8 cellular contexts compared by ENCODE assay signal in genomic region chr9:128684065-128684324, GRCh38. TPM values are rescaled to one million over a fixed set of nuclear protein-coding genes. Genes with fewer than 3 reads are reported as not detected.
DNase-seq lines count a peak whose midpoint lies in the region; ATAC-seq, FAIRE-seq and TF ChIP-seq lines count a peak whose summit lies in the region.

No MANE protein-coding gene starts in this region.

- H3K27ac Mint-ChIP-seq in CD8-positive, alpha-beta T cell: peak overlapping the region; percentile 99

- H3K4me3 ChIP-seq in CD8-positive, alpha-beta T cell (ENCODE audit: low read depth, low read length): peak overlapping the region; percentile 72
- peak overlapping the region; percentile 91 to 99 (median 97) for H3K4me3 ChIP-seq in H1 (ENCODE audit: extremely low read depth in 1 of 4, insufficient read depth in 2 of 4, low read depth in 3 of 4, low read length in 4 of 4)
- peak overlapping the region; percentile 65 to 79 for H3K4me3 ChIP-seq in neuronal stem cell (ENCODE audit: low read length in 2 of 2)

- peak overlapping the region; percentile 63; the same call in 1 of the 2 replicates for H4K8ac ChIP-seq in H1 (ENCODE audit: extremely low read depth, insufficient read depth, low read length)
- H4K8ac ChIP-seq in neuronal stem cell (ENCODE audit: low read depth, low read length): no peak overlapping the region

- H3K18ac ChIP-seq in H1 (ENCODE audit: extremely low read depth, low read length) (peak overlapping the region; percentile 98), neuronal stem cell (ENCODE audit: low read length) (peak overlapping the region; percentile 92)

- FAIRE-seq in H1 (lab: Jason Lieb, UNC): no peak

- POLR2A ChIA-PET in CD8-positive, alpha-beta T cell (lab: Charles Lee): interaction anchor here (0.8 to 1.9 kb wide), 4 partner anchors 9 to 134 kb away, joined by 4 to 7 read pairs (median 4); partner anchors contain the start of gene ENDOG
- POLR2A ChIA-PET in H1 (lab: Charles Lee; ENCODE audit: partially characterized antibody): interaction anchor here (0.5 to 46.1 kb wide), 26 partner anchors 6 to 339 kb away, joined by 3 to 1197 read pairs (median 4); partner anchors contain the start of genes DYNC2I2, PHYHD1, PKN3 and SET

- H2BK12ac ChIP-seq in H1 (ENCODE audit: low read depth, low read length): no peak overlapping the region; the same call in 1 of the 2 replicates
- peak overlapping the region; percentile 24 for H2BK12ac ChIP-seq in neuronal stem cell (ENCODE audit: low read length)

- H3K56ac ChIP-seq in H1 (replicated peaks; ENCODE audit: insufficient read length, low read depth, low read length): peak overlapping the region; percentile 85

- H4K5ac ChIP-seq in H1 (ENCODE audit: insufficient read length, low read depth, low read length): peak overlapping the region; percentile 91

- peaks cover 58% of the 10 kb centered on the region for H3K4me1 Mint-ChIP-seq in CD8-positive, alpha-beta T cell (ENCODE audit: low read depth)

- ATAC-seq in CD8-positive, alpha-beta T cell: no peak
- ATAC-seq in HG02884 (IDR thresholded peaks at IDR 0.05; ENCODE audit: unreplicated experiment) (no peak), HG03457 (IDR thresholded peaks at IDR 0.05; ENCODE audit: unreplicated experiment) (no peak)

- H4K91ac ChIP-seq in H1 (replicated peaks; ENCODE audit: insufficient read length, low read length) (peak overlapping the region; percentile 85), neuronal stem cell (ENCODE audit: low read depth, low read length, poor library complexity) (no peak overlapping the region)

- peaks cover 8% of the 10 kb centered on the region for H3K36me3 Mint-ChIP-seq in CD8-positive, alpha-beta T cell

- 0% methylated on average over 3 of the region's 3 CpGs; no CpG with 5 or more reads in 1 of the 2 experiments for WGBS in H1 (ENCODE audit: extremely low coverage in 1 of 2, insufficient coverage in 1 of 2, insufficient read length in 1 of 2, insufficient replicate concordance in 2 of 2, low coverage in 1 of 2, low lambda C conversion rate in 2 of 2, missing lambda C conversion rate in 1 of 2), 2 experiments
- WGBS in neuronal stem cell (ENCODE audit: extremely low coverage in 2 of 2, insufficient read length in 2 of 2, insufficient replicate concordance in 1 of 2), 2 donors: no CpG with 5 or more reads among the region's 3 CpGs

- peak; percentile 65 to 92 for TF ChIP-seq POLR2A in H1 (IDR thresholded peaks at IDR 0.05; ENCODE audit: control extremely low read depth in 1 of 2, low read depth in 2 of 2, low read length in 2 of 2)

- H3K4ac ChIP-seq in H1 (replicated peaks; ENCODE audit: insufficient read length, low read depth, low read length): peak overlapping the region; percentile 20
- H3K4ac ChIP-seq in neuronal stem cell (ENCODE audit: low read length): peak overlapping the region; percentile 13

- intact Hi-C loops in CD8-positive, alpha-beta T cell (cut with DNase I, micrococcal nuclease): loop anchor here (1.0 to 10.0 kb wide), 3 partner anchors 19 to 409 kb away; partner anchors contain the start of genes DYNC2I2 (in 2 of the 2), GOLGA2 (in 1 of the 2), PKN3 (in 1 of the 2) and SWI5 (in 1 of the 2)

- no peak for TF ChIP-seq RAD21 in H1 (IDR thresholded peaks at IDR 0.05 in 1 of 2, conservative IDR thresholded peaks at IDR 0.05 in 1 of 2; ENCODE audit: low read depth in 2 of 2, low read length in 2 of 2)

- CTCF ChIA-PET in CD8-positive, alpha-beta T cell (lab: Charles Lee): interaction anchor here (1.3 to 1.7 kb wide), 4 partner anchors 10 to 134 kb away, joined by 4 to 5 read pairs (median 5); partner anchors contain the start of genes ENDOG and PKN3
- CTCF ChIA-PET in H1 (lab: Charles Lee; ENCODE audit: partially characterized antibody): interaction anchor here (0.9 to 2.9 kb wide), 6 partner anchors 16 to 51 kb away, joined by 3 to 16 read pairs (median 5); no protein-coding TSS in a partner anchor

- TF ChIP-seq EP300 in H1 (IDR thresholded peaks at IDR 0.05; ENCODE audit: borderline replicate concordance in 1 of 2, low read depth in 2 of 2, low read length in 2 of 2): no peak

- H3K27me3 Mint-ChIP-seq in CD8-positive, alpha-beta T cell (ENCODE audit: low read depth): no peaks in the 10 kb centered on the region

- peak overlapping the region; percentile 95 to 100 for H3K4me2 ChIP-seq in H1 (ENCODE audit: insufficient read depth in 1 of 2, low read depth in 2 of 2, low read length in 2 of 2)
- peak overlapping the region; percentile 85 for H3K4me2 ChIP-seq in neuronal stem cell (ENCODE audit: insufficient read depth, low read length, poor library complexity, severe bottlenecking)

- peaks cover 43% of the 10 kb centered on the region for H3K4me1 ChIP-seq in CD8-positive, alpha-beta T cell (ENCODE audit: insufficient read depth, low read length)
- H3K4me1 ChIP-seq in H1 (replicated peaks in 1 of 4; ENCODE audit: control insufficient read depth in 3 of 4, insufficient read depth in 4 of 4, low read length in 3 of 4) (peaks cover 3 to 15% (median 8%) of the 10 kb centered on the region in 4 experiments; a peak in 6 of 7 replicates), neuronal stem cell (ENCODE audit: control insufficient read depth in 2 of 2, insufficient read depth in 1 of 2, low read depth in 1 of 2, low read length in 2 of 2) (peaks cover 15 to 24% of the 10 kb centered on the region in 2 donors)

- H4K20me1 ChIP-seq in H1 (replicated peaks in 1 of 2; ENCODE audit: control insufficient read depth in 1 of 2, insufficient read depth in 2 of 2, low read length in 2 of 2): peaks cover 17 to 21% of the 10 kb centered on the region in 2 experiments

- H3K79me1 ChIP-seq in H1 (ENCODE audit: low read depth, low read length): peaks cover 8% of the 10 kb centered on the region; the same call in 1 of the 2 replicates
- peaks cover 2% of the 10 kb centered on the region for H3K79me1 ChIP-seq in neuronal stem cell (ENCODE audit: low read depth, low read length)

- H3K27ac ChIP-seq in CD8-positive, alpha-beta T cell (ENCODE audit: low read depth, low read length): peak overlapping the region; percentile 69
- peak overlapping the region; percentile 77 for H3K27ac ChIP-seq in KOPT-K1 (ENCODE audit: low read depth, low read length, poor library complexity, severe bottlenecking)
- peak overlapping the region; percentile 93 for H3K27ac ChIP-seq in H1 (ENCODE audit: low read depth, low read length)
- H3K27ac ChIP-seq in neuronal stem cell (replicated peaks; ENCODE audit: low read length): peak overlapping the region; percentile 87

- peaks cover 19% of the 10 kb centered on the region for H3K23me2 ChIP-seq in H1 (ENCODE audit: low read depth, low read length)

- no peaks in the 10 kb centered on the region for H3K9me3 Mint-ChIP-seq in CD8-positive, alpha-beta T cell

- H3K14ac ChIP-seq in H1 (ENCODE audit: insufficient read length) (no peak overlapping the region), neuronal stem cell (ENCODE audit: low read length) (no peak overlapping the region)

- no peak for TF ChIP-seq CTCF in CD8-positive, alpha-beta T cell (IDR thresholded peaks at IDR 0.05)
- no peak for TF ChIP-seq CTCF in H1 (IDR thresholded peaks at IDR 0.05; ENCODE audit: control extremely low read depth in 1 of 3, insufficient read depth in 1 of 3, low read depth in 1 of 3, low read length in 3 of 3)

- H3K9me3 ChIP-seq in CD8-positive, alpha-beta T cell (ENCODE audit: low read length): no peaks in the 10 kb centered on the region
- H3K9me3 ChIP-seq in KOPT-K1 (ENCODE audit: insufficient read depth, low read length, poor library complexity, severe bottlenecking): no peaks in the 10 kb centered on the region
- H3K9me3 ChIP-seq in H1 (ENCODE audit: insufficient read depth in 2 of 2, low read depth in 1 of 2, low read length in 1 of 2): no peaks in the 10 kb centered on the region; a peak in 1 of 4 replicates
- no peaks in the 10 kb centered on the region for H3K9me3 ChIP-seq in neuronal stem cell (replicated peaks in 1 of 2; ENCODE audit: control insufficient read depth in 2 of 2, insufficient read depth in 1 of 2, low read depth in 1 of 2, low read length in 2 of 2)

- no peak for DNase-seq in CD8-positive, alpha-beta T cell
- DNase-seq in H1 (ENCODE audit: low read depth in 1 of 2, low spot score in 2 of 2) (no peak), neuronal stem cell (ENCODE audit: low spot score) (peak; percentile 29), DMS153 treated with DMSO at 0.1 percent for 48 hours (lab: John Stamatoyannopoulos, UW; ENCODE audit: unreplicated experiment) (no peak), CD1c-positive myeloid dendritic cell (ENCODE audit: extremely low spot score) (no peak)

- H3K4me3 Mint-ChIP-seq in CD8-positive, alpha-beta T cell: peak overlapping the region; percentile 90

- H2AK5ac ChIP-seq in H1 (ENCODE audit: low read depth, low read length) (peak overlapping the region; percentile 47), neuronal stem cell (ENCODE audit: low read depth, low read length) (no peak overlapping the region)

- H2BK20ac ChIP-seq in H1 (ENCODE audit: low read length): peak overlapping the region; percentile 2; the same call in 1 of the 2 replicates

- H3K9ac ChIP-seq in H1 (replicated peaks in 1 of 4; ENCODE audit: extremely low read depth in 1 of 4, low read depth in 3 of 4, low read length in 3 of 4) (peak overlapping the region; percentile 89 to 96 (median 92)), neuronal stem cell (ENCODE audit: low read depth, low read length, poor library complexity) (no peak overlapping the region)

- no peaks in the 10 kb centered on the region for H3K27me3 ChIP-seq in CD8-positive, alpha-beta T cell (ENCODE audit: insufficient read depth, low read length)
- no peaks in the 10 kb centered on the region for H3K27me3 ChIP-seq in H1 (replicated peaks in 1 of 4; ENCODE audit: control insufficient read depth in 3 of 4, extremely low read depth in 1 of 4, insufficient read depth in 3 of 4, low read length in 3 of 4)
- H3K27me3 ChIP-seq in neuronal stem cell (ENCODE audit: control insufficient read depth in 3 of 3, insufficient read depth in 3 of 3, low read depth in 1 of 3, low read length in 3 of 3): no peaks in the 10 kb centered on the region

- H3K23ac ChIP-seq in H1 (ENCODE audit: insufficient read length) (no peak overlapping the region), neuronal stem cell (ENCODE audit: low read depth, low read length, poor library complexity) (no peak overlapping the region)

- H3K36me3 ChIP-seq in CD8-positive, alpha-beta T cell (ENCODE audit: insufficient read depth, low read length): no peaks in the 10 kb centered on the region
- no peaks in the 10 kb centered on the region for H3K36me3 ChIP-seq in KOPT-K1 (ENCODE audit: insufficient read depth, low read length)
- peaks cover 0 to 20% (median 0%) of the 10 kb centered on the region in 4 experiments; a peak in 1 of 8 replicates for H3K36me3 ChIP-seq in H1 (ENCODE audit: control insufficient read depth in 2 of 4, insufficient read depth in 4 of 4, low read length in 3 of 4)
- no peaks in the 10 kb centered on the region for H3K36me3 ChIP-seq in neuronal stem cell (replicated peaks in 1 of 2; ENCODE audit: control insufficient read depth in 2 of 2, insufficient read depth in 2 of 2, low read length in 2 of 2)

- H2AFZ ChIP-seq in H1 (ENCODE audit: low read length) (no peak overlapping the region), neuronal stem cell (ENCODE audit: low read length) (peak overlapping the region; percentile 90)

- peaks cover 25 to 49% of the 10 kb centered on the region in 2 experiments for H3K79me2 ChIP-seq in H1 (ENCODE audit: control insufficient read depth in 1 of 2, insufficient read depth in 2 of 2, low read length in 2 of 2)

- H2BK120ac ChIP-seq in H1 (replicated peaks; ENCODE audit: low read depth, low read length): peak overlapping the region; percentile 30
- no peak overlapping the region for H2BK120ac ChIP-seq in neuronal stem cell (ENCODE audit: low read depth, low read length)

- H2BK5ac ChIP-seq in H1 (ENCODE audit: low read depth, low read length) (peak overlapping the region; percentile 95), neuronal stem cell (ENCODE audit: low read length) (no peak overlapping the region)

- H2BK15ac ChIP-seq in H1 (ENCODE audit: low read length): 0 out of 2 replicates have a peak overlapping the region, but pooled peaks have one; percentile 12
- H2BK15ac ChIP-seq in neuronal stem cell (ENCODE audit: low read length): peak overlapping the region; percentile 6

RNA-seq across cellular contexts. Expression of gene SET, which starts 5.0 kb away (rescaled TPM):
- total RNA-seq in CD8-positive, alpha-beta T cell: 100 to 1,000 TPM; 243 to 260 TPM
- 1,327 and 1,345 TPM in 2 replicates for total RNA-seq in H1 (2021; fragmentation: NEBNext Ultra II Directional; extraction: Animal tissue kit (Norgen Biotek cat#: 25700))
- 466 and 513 TPM in 2 replicates for polyA plus RNA-seq in H1 (2011; rRNA removed)
- 383 TPM for polyA plus RNA-seq in H1 (2011; cell fraction: cytosol; rRNA removed)
- polyA plus RNA-seq in H1 (2011; cell fraction: nucleus; rRNA removed): 93.4 TPM
- polyA plus RNA-seq in H1 (2012, experiment 1 of 2): 759 to 1,315 TPM (median 835 TPM) in 4 replicates
- polyA plus RNA-seq in H1 (2012, experiment 2 of 2): 163 TPM
- 862 TPM for polyA plus RNA-seq in H1 (2013, experiment 1 of 2)
- 900 TPM for polyA plus RNA-seq in H1 (2013, experiment 2 of 2)
- polyA minus RNA-seq in H1 (2011; rRNA and poly(A)+ RNA removed): 245 and 251 TPM in 2 replicates
- 1,111 TPM for polyA minus RNA-seq in H1 (2011; cell fraction: cytosol; rRNA and poly(A)+ RNA removed)
- 200 TPM for polyA minus RNA-seq in H1 (2011; cell fraction: nucleus; rRNA and poly(A)+ RNA removed)
- polyA plus RNA-seq in neuronal stem cell (2013, experiment 1 of 2): 683 TPM
- 718 TPM for polyA plus RNA-seq in neuronal stem cell (2013, experiment 2 of 2)

RNA-seq across cellular contexts. Expression of gene PKN3, which starts 18.3 kb away (rescaled TPM):
- total RNA-seq in CD8-positive, alpha-beta T cell: 1 to 10 TPM; 1.3 to 2.0 TPM
- total RNA-seq in H1 (2021; fragmentation: NEBNext Ultra II Directional; extraction: Animal tissue kit (Norgen Biotek cat#: 25700)): 15.2 and 16.3 TPM in 2 replicates
- polyA plus RNA-seq in H1 (2011; rRNA removed): 15.7 and 24.4 TPM in 2 replicates
- 20.7 TPM for polyA plus RNA-seq in H1 (2011; cell fraction: cytosol; rRNA removed)
- 49.0 TPM for polyA plus RNA-seq in H1 (2011; cell fraction: nucleus; rRNA removed)
- polyA plus RNA-seq in H1 (2012, experiment 1 of 2): 12.4 to 21.9 TPM (median 18.9 TPM) in 4 replicates
- polyA plus RNA-seq in H1 (2012, experiment 2 of 2): 16.2 TPM
- 11.3 TPM for polyA plus RNA-seq in H1 (2013, experiment 1 of 2)
- 11.3 TPM for polyA plus RNA-seq in H1 (2013, experiment 2 of 2)
- polyA minus RNA-seq in H1 (2011; rRNA and poly(A)+ RNA removed): 7.2 and 10.8 TPM in 2 replicates
- polyA minus RNA-seq in H1 (2011; cell fraction: cytosol; rRNA and poly(A)+ RNA removed): 15.9 TPM
- polyA minus RNA-seq in H1 (2011; cell fraction: nucleus; rRNA and poly(A)+ RNA removed): 11.0 TPM
- 10.5 TPM for polyA plus RNA-seq in neuronal stem cell (2013, experiment 1 of 2)
- 10.2 TPM for polyA plus RNA-seq in neuronal stem cell (2013, experiment 2 of 2)

RNA-seq across cellular contexts. Expression of gene DYNC2I2, which starts 27.3 kb away (rescaled TPM):
- 1 to 10 TPM; 3.7 to 3.9 TPM for total RNA-seq in CD8-positive, alpha-beta T cell
- total RNA-seq in H1 (2021; fragmentation: NEBNext Ultra II Directional; extraction: Animal tissue kit (Norgen Biotek cat#: 25700)): 58.0 and 60.4 TPM in 2 replicates
- polyA plus RNA-seq in H1 (2011; rRNA removed): 78.5 and 113 TPM in 2 replicates
- polyA plus RNA-seq in H1 (2011; cell fraction: cytosol; rRNA removed): 112 TPM
- 203 TPM for polyA plus RNA-seq in H1 (2011; cell fraction: nucleus; rRNA removed)
- 31.8 to 74.2 TPM (median 69.7 TPM) in 4 replicates for polyA plus RNA-seq in H1 (2012, experiment 1 of 2)
- polyA plus RNA-seq in H1 (2012, experiment 2 of 2): 67.0 TPM
- polyA plus RNA-seq in H1 (2013, experiment 1 of 2): 27.5 TPM
- polyA plus RNA-seq in H1 (2013, experiment 2 of 2): 25.5 TPM
- polyA minus RNA-seq in H1 (2011; rRNA and poly(A)+ RNA removed): 27.1 and 35.1 TPM in 2 replicates
- 49.7 TPM for polyA minus RNA-seq in H1 (2011; cell fraction: cytosol; rRNA and poly(A)+ RNA removed)
- 59.3 TPM for polyA minus RNA-seq in H1 (2011; cell fraction: nucleus; rRNA and poly(A)+ RNA removed)
- 41.3 TPM for polyA plus RNA-seq in neuronal stem cell (2013, experiment 1 of 2)
- polyA plus RNA-seq in neuronal stem cell (2013, experiment 2 of 2): 40.8 TPM

RNA-seq across cellular contexts. Expression of gene ZDHHC12, which starts 39.9 kb away (rescaled TPM):
- total RNA-seq in CD8-positive, alpha-beta T cell: 10 to 100 TPM; 25.5 to 29.6 TPM
- total RNA-seq in H1 (2021; fragmentation: NEBNext Ultra II Directional; extraction: Animal tissue kit (Norgen Biotek cat#: 25700)): 32.8 and 35.0 TPM in 2 replicates
- 93.8 and 121 TPM in 2 replicates for polyA plus RNA-seq in H1 (2011; rRNA removed)
- polyA plus RNA-seq in H1 (2011; cell fraction: cytosol; rRNA removed): 78.5 TPM
- polyA plus RNA-seq in H1 (2011; cell fraction: nucleus; rRNA removed): 139 TPM
- polyA plus RNA-seq in H1 (2012, experiment 1 of 2): 23.3 to 48.0 TPM (median 44.7 TPM) in 4 replicates
- 53.7 TPM for polyA plus RNA-seq in H1 (2012, experiment 2 of 2)
- 41.4 TPM for polyA plus RNA-seq in H1 (2013, experiment 1 of 2)
- 43.5 TPM for polyA plus RNA-seq in H1 (2013, experiment 2 of 2)
- 21.8 and 26.4 TPM in 2 replicates for polyA minus RNA-seq in H1 (2011; rRNA and poly(A)+ RNA removed)
- polyA minus RNA-seq in H1 (2011; cell fraction: cytosol; rRNA and poly(A)+ RNA removed): 45.5 TPM
- 34.7 TPM for polyA minus RNA-seq in H1 (2011; cell fraction: nucleus; rRNA and poly(A)+ RNA removed)
- polyA plus RNA-seq in neuronal stem cell (2013, experiment 1 of 2): 27.7 TPM
- polyA plus RNA-seq in neuronal stem cell (2013, experiment 2 of 2): 27.9 TPM

Comparison
In these comparisons a context has a peak if more than half of its experiments do, and no peak if none do; other contexts are left out.
1. RNA of gene DYNC2I2, which starts 27.3 kb away (total RNA-seq): 58.0 to 60.4 TPM in H1; 3.7 to 3.9 TPM in CD8-positive, alpha-beta T cell; every median in the first group is over 10 times any median in the second.
2. Peak in every context shown above with its lines, with median percentiles within 50 percentile points of each other: H3K27ac ChIP-seq and H3K4me3 ChIP-seq.